8 cellular contexts compared by ENCODE assay signal in genomic region chr3:194139085-194139976, GRCh38. TPM values are rescaled to one million over a fixed set of nuclear protein-coding genes. Genes with fewer than 3 reads are reported as not detected.
DNase-seq lines count a peak whose midpoint lies in the region; ATAC-seq and TF ChIP-seq lines count a peak whose summit lies in the region.

No MANE protein-coding gene starts in this region.

- peaks cover 26% of the 10 kb centered on the region for H3K4me1 Mint-ChIP-seq in memory B cell

- H3K4me1 ChIP-seq in colonic mucosa: peaks cover 6% of the 10 kb centered on the region

- ATAC-seq in memory B cell (ENCODE audit: low read depth) (no peak), HG02763 (IDR thresholded peaks at IDR 0.05; ENCODE audit: unreplicated experiment) (no peak), HG03354 (IDR thresholded peaks at IDR 0.05; ENCODE audit: poor library complexity, severe bottlenecking, unreplicated experiment) (no peak), GM19397 (IDR thresholded peaks at IDR 0.05; ENCODE audit: unreplicated experiment) (no peak)

- H3K27ac Mint-ChIP-seq in memory B cell: peak overlapping the region; percentile 35

- H3K27me3 Mint-ChIP-seq in memory B cell: peaks cover 6% of the 10 kb centered on the region

- no peaks in the 10 kb centered on the region for H3K27me3 ChIP-seq in colonic mucosa

- intact Hi-C loops in colonic mucosa (cut with DNase I): loop anchor here (10.0 kb wide), 3 partner anchors 65 to 255 kb away; no protein-coding TSS in a partner anchor
- intact Hi-C loops in posterior vena cava (cut with DNase I): loop anchor here in 1 of 2 donors (5.0 kb wide), 4 partner anchors 128 to 352 kb away; no protein-coding TSS in a partner anchor

- H3K9me3 ChIP-seq in colonic mucosa: no peaks in the 10 kb centered on the region

- no peaks in the 10 kb centered on the region for H3K9me3 Mint-ChIP-seq in memory B cell

- peak overlapping the region; percentile 6 for H3K4me3 ChIP-seq in colonic mucosa

- H3K36me3 Mint-ChIP-seq in memory B cell: no peaks in the 10 kb centered on the region

- peak overlapping the region; percentile 4 to 80 for H3K9ac ChIP-seq in colonic mucosa (ENCODE audit: low read depth in 2 of 2, low read length in 2 of 2)

- H3K27ac ChIP-seq in colonic mucosa: peak overlapping the region; percentile 71

- H3K36me3 ChIP-seq in colonic mucosa: no peaks in the 10 kb centered on the region

- no peak overlapping the region for H3K4me3 Mint-ChIP-seq in memory B cell

- peak; percentile 66 for DNase-seq in EL
- DNase-seq in NCI-H2171 treated with DMSO at 0.1 percent for 48 hours (lab: John Stamatoyannopoulos, UW): peak; percentile 61
- no peak for DNase-seq in colonic mucosa
- DNase-seq in memory B cell (ENCODE audit: low spot score in 2 of 2): no peak
- DNase-seq in posterior vena cava (ENCODE audit: low spot score): no peak

- TF ChIP-seq CTCF in colonic mucosa (IDR thresholded peaks at IDR 0.05): no peak

RNA-seq across cellular contexts. Expression of gene HES1, which starts 3.4 kb away (rescaled TPM):
- total RNA-seq in colonic mucosa: 100 to 1,000 TPM; 102 TPM
- total RNA-seq in posterior vena cava: 10 to 100 TPM; 19.5 to 29.2 TPM

Comparison
In these comparisons a context has a peak if more than half of its experiments do, and no peak if none do; other contexts are left out.
1. DNase-seq: peak in EL (single experiment) and NCI-H2171 treated with DMSO at 0.1 percent for 48 hours (single experiment); none in colonic mucosa (single experiment), memory B cell (0 of 2) and posterior vena cava (single experiment).